ENCODE assay signal across 8 cellular contexts in genomic region chr1:146484195-146484594, GRCh38.
A peak's percentile ranks its signal among the peaks of the same experiment; 100 is the strongest.
DNase-seq lines count a peak whose midpoint lies in the region; ATAC-seq, FAIRE-seq and TF ChIP-seq lines count a peak whose summit lies in the region.
"Not testable (repeated sequence)": the region's sequence is repeated elsewhere in the genome, so short reads cannot be mapped to it uniquely, and the experiment has no call there.

No MANE protein-coding gene starts in this region.

- H3K27me3 Mint-ChIP-seq in CD4-positive, CD25-positive, alpha-beta regulatory T cell; T-helper 17 cell; activated CD8-positive, alpha-beta T cell treated with anti-CD3 and anti-CD28 coated beads, Interleukin-2, amount 10 ng/mL, durations not matched to agents 7 days and 5 days (ENCODE audit: low read depth); activated T-helper 17 cell treated with anti-CD3 and anti-CD28 coated beads, Interleukin-2, amount 50 U/mL, for 72 hours; naive thymus-derived CD4-positive, alpha-beta T cell: not testable (repeated sequence)

- H3K27ac ChIP-seq in CD4-positive, CD25-positive, alpha-beta regulatory T cell (ENCODE audit: insufficient read depth, low read length, poor library complexity, severe bottlenecking); HCT116 (ENCODE audit: low read depth, low read length); K562 (ENCODE audit: extremely low read depth, low read depth, low read length); naive thymus-derived CD4-positive, alpha-beta T cell (ENCODE audit: low read depth, low read length): not testable (repeated sequence)

- H3K4me1 Mint-ChIP-seq in CD4-positive, CD25-positive, alpha-beta regulatory T cell; T-helper 17 cell; activated CD8-positive, alpha-beta T cell treated with anti-CD3 and anti-CD28 coated beads, Interleukin-2, amount 10 ng/mL, durations not matched to agents 7 days and 5 days (ENCODE audit: low read depth); activated T-helper 17 cell treated with anti-CD3 and anti-CD28 coated beads, Interleukin-2, amount 50 U/mL, for 72 hours; naive thymus-derived CD4-positive, alpha-beta T cell; stimulated activated effector memory CD8-positive, alpha-beta T cell treated with anti-CD3 and anti-CD28 coated beads, Interleukin-12 subunit alpha, Interleukin-12 subunit beta, amount 100 ng/mL, for 72 hours: not testable (repeated sequence)

- not testable (repeated sequence) for H3K36me3 Mint-ChIP-seq in CD4-positive, CD25-positive, alpha-beta regulatory T cell; T-helper 17 cell (ENCODE audit: low read depth); activated CD8-positive, alpha-beta T cell treated with anti-CD3 and anti-CD28 coated beads, Interleukin-2, amount 10 ng/mL, durations not matched to agents 7 days and 5 days (ENCODE audit: low read depth); activated T-helper 17 cell treated with anti-CD3 and anti-CD28 coated beads, Interleukin-2, amount 50 U/mL, for 72 hours (ENCODE audit: low read depth); naive thymus-derived CD4-positive, alpha-beta T cell; stimulated activated effector memory CD8-positive, alpha-beta T cell treated with anti-CD3 and anti-CD28 coated beads, Interleukin-12 subunit alpha, Interleukin-12 subunit beta, amount 100 ng/mL, for 72 hours

- CTCF ChIA-PET in HCT116 (lab: Charles Lee); activated CD8-positive, alpha-beta T cell treated with anti-CD3 and anti-CD28 coated beads, Interleukin-2, amount 10 ng/mL, durations not matched to agents 7 days and 5 days (lab: Charles Lee); K562 (lab: Yijun Ruan, JAX; ENCODE audit: low intra/inter-chr PET ratio); naive thymus-derived CD4-positive, alpha-beta T cell (lab: Charles Lee): not testable (repeated sequence)

- not testable (repeated sequence) for TF ChIP-seq RAD21 in HCT116 (IDR thresholded peaks at IDR 0.05; ENCODE audit: low read depth); K562 (CRISPR knock-in tag; conservative IDR thresholded peaks at IDR 0.05 in 1 of 2, IDR thresholded peaks at IDR 0.05 in 1 of 2)

- H3K79me2 ChIP-seq in HCT116 (ENCODE audit: insufficient read depth, low read length); K562 (ENCODE audit: control insufficient read depth, insufficient read depth, low read length): not testable (repeated sequence)

- H3K4me3 Mint-ChIP-seq in CD4-positive, CD25-positive, alpha-beta regulatory T cell; T-helper 17 cell; activated CD8-positive, alpha-beta T cell treated with anti-CD3 and anti-CD28 coated beads, Interleukin-2, amount 10 ng/mL, durations not matched to agents 7 days and 5 days; activated T-helper 17 cell treated with anti-CD3 and anti-CD28 coated beads, Interleukin-2, amount 50 U/mL, for 72 hours; naive thymus-derived CD4-positive, alpha-beta T cell; stimulated activated effector memory CD8-positive, alpha-beta T cell treated with anti-CD3 and anti-CD28 coated beads, Interleukin-12 subunit alpha, Interleukin-12 subunit beta, amount 100 ng/mL, for 72 hours: not testable (repeated sequence)

- POLR2A ChIA-PET in HCT116 (lab: Charles Lee); activated CD8-positive, alpha-beta T cell treated with anti-CD3 and anti-CD28 coated beads, Interleukin-2, amount 10 ng/mL, durations not matched to agents 7 days and 5 days (lab: Charles Lee); K562 (lab: Yijun Ruan, JAX); naive thymus-derived CD4-positive, alpha-beta T cell (lab: Charles Lee): not testable (repeated sequence)

- H3K9me3 ChIP-seq in CD4-positive, CD25-positive, alpha-beta regulatory T cell (ENCODE audit: control insufficient read depth in 2 of 2, low read length in 2 of 2); HCT116 (ENCODE audit: control insufficient read depth in 1 of 2, insufficient read depth in 1 of 2, low read depth in 1 of 2, low read length in 2 of 2); T-helper 17 cell (ENCODE audit: control insufficient read depth, low read length, poor library complexity, severe bottlenecking); K562 (replicated peaks; ENCODE audit: control insufficient read depth, insufficient read depth, low read depth, low read length); naive thymus-derived CD4-positive, alpha-beta T cell (ENCODE audit: control insufficient read depth in 2 of 3, low read length in 3 of 3): not testable (repeated sequence)

- H2AFZ ChIP-seq in HCT116 (ENCODE audit: low read depth, low read length, poor library complexity, severe bottlenecking); K562 (ENCODE audit: low read depth, low read length): not testable (repeated sequence)

- not testable (repeated sequence) for H4K20me1 ChIP-seq in HCT116 (ENCODE audit: insufficient read depth); K562 (replicated peaks; ENCODE audit: control insufficient read depth, insufficient read depth, low read length)

- not testable (repeated sequence) for TF ChIP-seq CTCF in HCT116 (IDR thresholded peaks at IDR 0.05 in 2 of 3, conservative IDR thresholded peaks at IDR 0.05 in 1 of 3; ENCODE audit: borderline replicate concordance in 1 of 3, insufficient read depth in 1 of 3, low read depth in 2 of 3, low read length in 2 of 3); K562 (IDR thresholded peaks at IDR 0.05 in 2 of 3, conservative IDR thresholded peaks at IDR 0.05 in 1 of 3; ENCODE audit: insufficient read depth in 2 of 3, low read depth in 1 of 3, low read length in 3 of 3)

- DNase-seq in CD4-positive, CD25-positive, alpha-beta regulatory T cell; HCT116 (ENCODE audit: low read depth, low spot score); T-helper 17 cell; activated CD8-positive, alpha-beta T cell treated with anti-CD3 and anti-CD28 coated beads, Interleukin-2, amount 10 ng/mL, durations not matched to agents 7 days and 5 days; K562 (ENCODE audit: extremely low read depth in 1 of 4, low spot score in 3 of 4); naive thymus-derived CD4-positive, alpha-beta T cell; stimulated activated effector memory CD8-positive, alpha-beta T cell treated with anti-CD3 and anti-CD28 coated beads, Interleukin-12 subunit alpha, Interleukin-12 subunit beta, amount 100 ng/mL, for 72 hours (ENCODE audit: low spot score in 2 of 2): not testable (repeated sequence)

- RAD21 ChIA-PET in HCT116 (lab: Charles Lee; ENCODE audit: low non-redundant PET in 1 of 2, low total read pairs in 2 of 2, uncharacterized antibody in 2 of 2, unreplicated experiment in 2 of 2), result not testable (repeated sequence)

- not testable (repeated sequence) for FAIRE-seq in K562 (lab: Jason Lieb, UNC)

- H3K9ac ChIP-seq in HCT116 (ENCODE audit: low read length); K562 (ENCODE audit: insufficient read depth in 1 of 2, low read depth in 2 of 2, low read length in 2 of 2): not testable (repeated sequence)

- in situ Hi-C loops in K562 (cut with MboI), result loop anchor here (10.0 kb wide), 1 partner anchor 1761 kb away; no protein-coding TSS in a partner anchor

- BruUV-seq in HCT116 (replicated peaks; lab: Mats Ljungman, UMichigan); K562 (replicated peaks; lab: Mats Ljungman, UMichigan): not testable (repeated sequence)

- TF ChIP-seq EP300 in K562 (IDR thresholded peaks at IDR 0.05; ENCODE audit: low read length), result not testable (repeated sequence)

- not testable (repeated sequence) for H3K9me3 Mint-ChIP-seq in CD4-positive, CD25-positive, alpha-beta regulatory T cell; activated CD8-positive, alpha-beta T cell treated with anti-CD3 and anti-CD28 coated beads, Interleukin-2, amount 10 ng/mL, durations not matched to agents 7 days and 5 days (ENCODE audit: insufficient read depth); activated T-helper 17 cell treated with anti-CD3 and anti-CD28 coated beads, Interleukin-2, amount 50 U/mL, for 72 hours; naive thymus-derived CD4-positive, alpha-beta T cell; stimulated activated effector memory CD8-positive, alpha-beta T cell treated with anti-CD3 and anti-CD28 coated beads, Interleukin-12 subunit alpha, Interleukin-12 subunit beta, amount 100 ng/mL, for 72 hours

- not testable (repeated sequence) for H3K9me1 ChIP-seq in K562 (ENCODE audit: control insufficient read depth, insufficient read depth, low read length)

- not testable (repeated sequence) for H3K36me3 ChIP-seq in CD4-positive, CD25-positive, alpha-beta regulatory T cell (ENCODE audit: control insufficient read depth, insufficient read depth, low read length); HCT116 (ENCODE audit: control insufficient read depth in 1 of 2, insufficient read depth in 2 of 2, low read length in 2 of 2); K562 (ENCODE audit: control insufficient read depth, insufficient read depth, low read length); naive thymus-derived CD4-positive, alpha-beta T cell (ENCODE audit: control insufficient read depth in 2 of 3, insufficient read depth in 3 of 3, low read length in 3 of 3)

- not testable (repeated sequence) for H3K27ac Mint-ChIP-seq in CD4-positive, CD25-positive, alpha-beta regulatory T cell; T-helper 17 cell; activated CD8-positive, alpha-beta T cell treated with anti-CD3 and anti-CD28 coated beads, Interleukin-2, amount 10 ng/mL, durations not matched to agents 7 days and 5 days; activated T-helper 17 cell treated with anti-CD3 and anti-CD28 coated beads, Interleukin-2, amount 50 U/mL, for 72 hours; naive thymus-derived CD4-positive, alpha-beta T cell; stimulated activated effector memory CD8-positive, alpha-beta T cell treated with anti-CD3 and anti-CD28 coated beads, Interleukin-12 subunit alpha, Interleukin-12 subunit beta, amount 100 ng/mL, for 72 hours

- H3K4me1 ChIP-seq in CD4-positive, CD25-positive, alpha-beta regulatory T cell (ENCODE audit: control insufficient read depth, insufficient read depth, low read length, poor library complexity, severe bottlenecking); HCT116 (ENCODE audit: control insufficient read depth in 1 of 2, insufficient read depth in 2 of 2, low read length in 2 of 2); K562 (replicated peaks in 1 of 2; ENCODE audit: control insufficient read depth in 2 of 2, insufficient read depth in 2 of 2, low read length in 2 of 2); naive thymus-derived CD4-positive, alpha-beta T cell (ENCODE audit: control insufficient read depth in 2 of 2, insufficient read depth in 2 of 2, low read length in 2 of 2): not testable (repeated sequence)

- TF ChIP-seq POLR2A in HCT116 (IDR thresholded peaks at IDR 0.05; ENCODE audit: borderline replicate concordance, extremely low read depth, insufficient read depth, insufficient read length); K562 (conservative IDR thresholded peaks at IDR 0.05): not testable (repeated sequence)

- intact Hi-C loops in HCT116 (cut with micrococcal nuclease); K562 (cut with micrococcal nuclease); naive thymus-derived CD4-positive, alpha-beta T cell (cut with micrococcal nuclease): not testable (repeated sequence)

- not testable (repeated sequence) for H3K4me3 ChIP-seq in CD4-positive, CD25-positive, alpha-beta regulatory T cell (ENCODE audit: low read depth, low read length); HCT116 (replicated peaks in 1 of 2; ENCODE audit: low read depth in 1 of 2, low read length in 2 of 2); K562; naive thymus-derived CD4-positive, alpha-beta T cell (ENCODE audit: low read length)

- not testable (repeated sequence) for H3K27me3 ChIP-seq in CD4-positive, CD25-positive, alpha-beta regulatory T cell (ENCODE audit: control insufficient read depth, insufficient read depth, low read length); HCT116 (ENCODE audit: insufficient read depth, low read length); K562 (ENCODE audit: control insufficient read depth in 2 of 2, insufficient read depth in 2 of 2, low read length in 2 of 2); naive thymus-derived CD4-positive, alpha-beta T cell (ENCODE audit: control insufficient read depth in 2 of 2, insufficient read depth in 2 of 2, low read length in 2 of 2)

- 0% methylated on average over 1 of the region's 2 CpGs for whole genome bisulfite sequencing in K562 (ENCODE audit: insufficient coverage, low coverage, missing lambda C conversion rate)

- not testable (repeated sequence) for H3K9me2 ChIP-seq in HCT116 (ENCODE audit: insufficient read depth)

- not testable (repeated sequence) for H3K4me2 ChIP-seq in HCT116 (ENCODE audit: low read length); K562 (ENCODE audit: insufficient read depth, low read length)

- ATAC-seq in CD4-positive, CD25-positive, alpha-beta regulatory T cell (ENCODE audit: low read depth in 2 of 2), result peak; percentile 67 to 74
- ATAC-seq in HCT116 (peak; percentile 69; the same call in 1 of the 2 replicates), T-helper 17 cell (peak; percentile 72), K562 (0 out of 3 replicates have a peak, but pooled peaks have one; percentile 38)
- peak; percentile 98 for ATAC-seq in activated CD8-positive, alpha-beta T cell treated with anti-CD3 and anti-CD28 coated beads, Interleukin-2, amount 10 ng/mL, durations not matched to agents 7 days and 5 days
- ATAC-seq in activated T-helper 17 cell treated with anti-CD3 and anti-CD28 coated beads, Interleukin-2, amount 50 U/mL, for 72 hours (replicated peaks), result peak; percentile 99
- peak; percentile 84 for ATAC-seq in naive thymus-derived CD4-positive, alpha-beta T cell
- ATAC-seq in stimulated activated effector memory CD8-positive, alpha-beta T cell treated with anti-CD3 and anti-CD28 coated beads, Interleukin-12 subunit alpha, Interleukin-12 subunit beta, amount 100 ng/mL, for 72 hours, result peak; percentile 99

Comparison
In these comparisons a context has a peak if more than half of its experiments do, and no peak if none do; other contexts are left out.
1. ATAC-seq: peak in every context shown above with its lines; median percentile 99 in activated T-helper 17 cell treated with anti-CD3 and anti-CD28 coated beads, Interleukin-2, amount 50 U/mL, for 72 hours; 99 in stimulated activated effector memory CD8-positive, alpha-beta T cell treated with anti-CD3 and anti-CD28 coated beads, Interleukin-12 subunit alpha, Interleukin-12 subunit beta, amount 100 ng/mL, for 72 hours; 98 in activated CD8-positive, alpha-beta T cell treated with anti-CD3 and anti-CD28 coated beads, Interleukin-2, amount 10 ng/mL, durations not matched to agents 7 days and 5 days; 84 in naive thymus-derived CD4-positive, alpha-beta T cell; 72 in T-helper 17 cell; 70 in CD4-positive, CD25-positive, alpha-beta regulatory T cell; 69 in HCT116; 38 in K562.